In genomic region chr7:44768663-44769361, GRCh38 we compare ENCODE assay signal across 8 cellular contexts. TPM values are rescaled to one million over a fixed set of nuclear protein-coding genes. Genes with fewer than 3 reads are reported as not detected.
DNase-seq lines count a peak whose midpoint lies in the region; ATAC-seq, FAIRE-seq and TF ChIP-seq lines count a peak whose summit lies in the region.

No MANE protein-coding gene starts in this region.

- H2AFZ ChIP-seq in GM23338 (no peak overlapping the region), hepatocyte (no peak overlapping the region)

- no peaks in the 10 kb centered on the region for H3K9me3 ChIP-seq in hepatocyte (ENCODE audit: low read depth)

- no peaks in the 10 kb centered on the region for H3K79me2 ChIP-seq in GM23338 (replicated peaks; ENCODE audit: insufficient read depth)
- H3K79me2 ChIP-seq in hepatocyte, result no peaks in the 10 kb centered on the region

- no peak for FAIRE-seq in GM12892 (lab: Jason Lieb, UNC)

- CTCF ChIA-PET in activated CD4-positive, alpha-beta memory T cell treated with anti-CD3 and anti-CD28 coated beads for 36 hours (lab: Charles Lee), result no interaction called here

- peaks cover 41% of the 10 kb centered on the region for H3K36me3 Mint-ChIP-seq in GM23338 (ENCODE audit: low read depth)
- H3K36me3 Mint-ChIP-seq in activated CD4-positive, alpha-beta memory T cell treated with anti-CD3 and anti-CD28 coated beads for 36 hours, result peaks cover 27% of the 10 kb centered on the region

- TF ChIP-seq CTCF in GM23338 (conservative IDR thresholded peaks at IDR 0.05; ENCODE audit: low read depth in 2 of 2) (no peak), hepatocyte (IDR thresholded peaks at IDR 0.05; ENCODE audit: poor library complexity) (no peak)

- no peak overlapping the region for H3K27ac Mint-ChIP-seq in GM23338
- H3K27ac Mint-ChIP-seq in activated CD4-positive, alpha-beta memory T cell treated with anti-CD3 and anti-CD28 coated beads for 36 hours, result peak overlapping the region; percentile 39

- peak overlapping the region; percentile 83; the same call in 1 of the 2 replicates for H3K27ac ChIP-seq in GM23338 (ENCODE audit: low read depth)
- H3K27ac ChIP-seq in hepatocyte, result peak overlapping the region; percentile 87
- H3K27ac ChIP-seq in skin epidermis, result peak overlapping the region in 15 of 21 experiments; percentile 1 to 79 (median 62)

- no peak for DNase-seq in GM23338 (ENCODE audit: low spot score)
- no peak for DNase-seq in activated CD4-positive, alpha-beta memory T cell treated with anti-CD3 and anti-CD28 coated beads for 36 hours
- no peak for DNase-seq in hepatocyte (ENCODE audit: low spot score)
- DNase-seq in GM12892 (ENCODE audit: insufficient read length), result no peak
- no peak for DNase-seq in activated CD4-positive, alpha-beta T cell treated with anti-CD3 and anti-CD28 coated beads, Interleukin-2, amount 50 U/mL, for 4 hours
- DNase-seq in iPS-NIHi11 (ENCODE audit: low spot score), result no peak

- H3K4me3 Mint-ChIP-seq in GM23338, result no peak overlapping the region
- H3K4me3 Mint-ChIP-seq in activated CD4-positive, alpha-beta memory T cell treated with anti-CD3 and anti-CD28 coated beads for 36 hours, result no peak overlapping the region

- TF ChIP-seq POLR2A in GM12892 (IDR thresholded peaks at IDR 0.05; ENCODE audit: low read depth, low read length), result no peak

- 0 out of 2 replicates have a peak, but pooled peaks cover 3% of the 10 kb centered on the region for H3F3A ChIP-seq in GM23338 (replicated peaks; ENCODE audit: low read depth)

- H3K4me3 ChIP-seq in GM23338 (no peak overlapping the region), hepatocyte (no peak overlapping the region), skin epidermis (no peak overlapping the region)

- H3K27me3 Mint-ChIP-seq in GM23338 (ENCODE audit: insufficient read depth, low read depth, poor library complexity), result peaks cover 17% of the 10 kb centered on the region
- no peaks in the 10 kb centered on the region for H3K27me3 Mint-ChIP-seq in activated CD4-positive, alpha-beta memory T cell treated with anti-CD3 and anti-CD28 coated beads for 36 hours

- H3K27me3 ChIP-seq in GM23338 (ENCODE audit: insufficient read depth) (no peaks in the 10 kb centered on the region), hepatocyte (no peaks in the 10 kb centered on the region)

- H3K4me1 ChIP-seq in GM23338 (ENCODE audit: insufficient read depth) (peaks cover 16% of the 10 kb centered on the region; the same call in 1 of the 2 replicates), hepatocyte (ENCODE audit: insufficient read depth) (peaks cover 29% of the 10 kb centered on the region)

- peaks cover 21% of the 10 kb centered on the region for H3K4me1 Mint-ChIP-seq in GM23338
- H3K4me1 Mint-ChIP-seq in activated CD4-positive, alpha-beta memory T cell treated with anti-CD3 and anti-CD28 coated beads for 36 hours (ENCODE audit: low read depth), result peaks cover 35% of the 10 kb centered on the region

- no peaks in the 10 kb centered on the region for H3K9me3 Mint-ChIP-seq in GM23338
- H3K9me3 Mint-ChIP-seq in activated CD4-positive, alpha-beta memory T cell treated with anti-CD3 and anti-CD28 coated beads for 36 hours, result no peaks in the 10 kb centered on the region

- 80% methylated on average over 9 of the region's 9 CpGs for WGBS in hepatocyte (ENCODE audit: low lambda C conversion rate, missing lambda C conversion rate)

- H3K4me2 ChIP-seq in GM23338 (no peak overlapping the region), hepatocyte (peak overlapping the region; percentile 52)

- H4K20me1 ChIP-seq in GM23338 (replicated peaks; ENCODE audit: insufficient read depth) (peaks cover 7% of the 10 kb centered on the region; the same call in 1 of the 2 replicates), hepatocyte (ENCODE audit: insufficient read depth, poor library complexity, severe bottlenecking) (no peaks in the 10 kb centered on the region)

- POLR2A ChIA-PET in activated CD4-positive, alpha-beta memory T cell treated with anti-CD3 and anti-CD28 coated beads for 36 hours (lab: Charles Lee), result interaction anchor here (0.9 kb wide), 1 partner anchor 186 kb away, joined by 3 read pairs; no protein-coding TSS in a partner anchor

- H3K9me2 ChIP-seq in GM23338 (ENCODE audit: insufficient read depth), result no peaks in the 10 kb centered on the region
- no peaks in the 10 kb centered on the region for H3K9me2 ChIP-seq in hepatocyte (replicated peaks; ENCODE audit: insufficient read depth)

- intact Hi-C loops in activated CD4-positive, alpha-beta memory T cell treated with anti-CD3 and anti-CD28 coated beads for 36 hours (cut with micrococcal nuclease), result no loop called here

- ATAC-seq in GM23338 (peak; percentile 27), HG02763 (IDR thresholded peaks at IDR 0.05; ENCODE audit: unreplicated experiment) (no peak)

- H3K36me3 ChIP-seq in GM23338 (ENCODE audit: insufficient read depth) (peaks cover 5% of the 10 kb centered on the region; the same call in 1 of the 2 replicates), hepatocyte (replicated peaks; ENCODE audit: insufficient read depth, low read depth) (no peaks in the 10 kb centered on the region)

TF ChIP-seq in GM23338, 12 proteins besides CTCF, POLR2A, EP300 and RAD21 (continues in another document):
- TF ChIP-seq ZNF331 (CRISPR knock-in tag; IDR thresholded peaks at IDR 0.05; ENCODE audit: low read depth) (no peak), POLR2AphosphoS5 (IDR thresholded peaks at IDR 0.05; ENCODE audit: low read depth) (peak; percentile 21)
- TF ChIP-seq, protein P1, sequence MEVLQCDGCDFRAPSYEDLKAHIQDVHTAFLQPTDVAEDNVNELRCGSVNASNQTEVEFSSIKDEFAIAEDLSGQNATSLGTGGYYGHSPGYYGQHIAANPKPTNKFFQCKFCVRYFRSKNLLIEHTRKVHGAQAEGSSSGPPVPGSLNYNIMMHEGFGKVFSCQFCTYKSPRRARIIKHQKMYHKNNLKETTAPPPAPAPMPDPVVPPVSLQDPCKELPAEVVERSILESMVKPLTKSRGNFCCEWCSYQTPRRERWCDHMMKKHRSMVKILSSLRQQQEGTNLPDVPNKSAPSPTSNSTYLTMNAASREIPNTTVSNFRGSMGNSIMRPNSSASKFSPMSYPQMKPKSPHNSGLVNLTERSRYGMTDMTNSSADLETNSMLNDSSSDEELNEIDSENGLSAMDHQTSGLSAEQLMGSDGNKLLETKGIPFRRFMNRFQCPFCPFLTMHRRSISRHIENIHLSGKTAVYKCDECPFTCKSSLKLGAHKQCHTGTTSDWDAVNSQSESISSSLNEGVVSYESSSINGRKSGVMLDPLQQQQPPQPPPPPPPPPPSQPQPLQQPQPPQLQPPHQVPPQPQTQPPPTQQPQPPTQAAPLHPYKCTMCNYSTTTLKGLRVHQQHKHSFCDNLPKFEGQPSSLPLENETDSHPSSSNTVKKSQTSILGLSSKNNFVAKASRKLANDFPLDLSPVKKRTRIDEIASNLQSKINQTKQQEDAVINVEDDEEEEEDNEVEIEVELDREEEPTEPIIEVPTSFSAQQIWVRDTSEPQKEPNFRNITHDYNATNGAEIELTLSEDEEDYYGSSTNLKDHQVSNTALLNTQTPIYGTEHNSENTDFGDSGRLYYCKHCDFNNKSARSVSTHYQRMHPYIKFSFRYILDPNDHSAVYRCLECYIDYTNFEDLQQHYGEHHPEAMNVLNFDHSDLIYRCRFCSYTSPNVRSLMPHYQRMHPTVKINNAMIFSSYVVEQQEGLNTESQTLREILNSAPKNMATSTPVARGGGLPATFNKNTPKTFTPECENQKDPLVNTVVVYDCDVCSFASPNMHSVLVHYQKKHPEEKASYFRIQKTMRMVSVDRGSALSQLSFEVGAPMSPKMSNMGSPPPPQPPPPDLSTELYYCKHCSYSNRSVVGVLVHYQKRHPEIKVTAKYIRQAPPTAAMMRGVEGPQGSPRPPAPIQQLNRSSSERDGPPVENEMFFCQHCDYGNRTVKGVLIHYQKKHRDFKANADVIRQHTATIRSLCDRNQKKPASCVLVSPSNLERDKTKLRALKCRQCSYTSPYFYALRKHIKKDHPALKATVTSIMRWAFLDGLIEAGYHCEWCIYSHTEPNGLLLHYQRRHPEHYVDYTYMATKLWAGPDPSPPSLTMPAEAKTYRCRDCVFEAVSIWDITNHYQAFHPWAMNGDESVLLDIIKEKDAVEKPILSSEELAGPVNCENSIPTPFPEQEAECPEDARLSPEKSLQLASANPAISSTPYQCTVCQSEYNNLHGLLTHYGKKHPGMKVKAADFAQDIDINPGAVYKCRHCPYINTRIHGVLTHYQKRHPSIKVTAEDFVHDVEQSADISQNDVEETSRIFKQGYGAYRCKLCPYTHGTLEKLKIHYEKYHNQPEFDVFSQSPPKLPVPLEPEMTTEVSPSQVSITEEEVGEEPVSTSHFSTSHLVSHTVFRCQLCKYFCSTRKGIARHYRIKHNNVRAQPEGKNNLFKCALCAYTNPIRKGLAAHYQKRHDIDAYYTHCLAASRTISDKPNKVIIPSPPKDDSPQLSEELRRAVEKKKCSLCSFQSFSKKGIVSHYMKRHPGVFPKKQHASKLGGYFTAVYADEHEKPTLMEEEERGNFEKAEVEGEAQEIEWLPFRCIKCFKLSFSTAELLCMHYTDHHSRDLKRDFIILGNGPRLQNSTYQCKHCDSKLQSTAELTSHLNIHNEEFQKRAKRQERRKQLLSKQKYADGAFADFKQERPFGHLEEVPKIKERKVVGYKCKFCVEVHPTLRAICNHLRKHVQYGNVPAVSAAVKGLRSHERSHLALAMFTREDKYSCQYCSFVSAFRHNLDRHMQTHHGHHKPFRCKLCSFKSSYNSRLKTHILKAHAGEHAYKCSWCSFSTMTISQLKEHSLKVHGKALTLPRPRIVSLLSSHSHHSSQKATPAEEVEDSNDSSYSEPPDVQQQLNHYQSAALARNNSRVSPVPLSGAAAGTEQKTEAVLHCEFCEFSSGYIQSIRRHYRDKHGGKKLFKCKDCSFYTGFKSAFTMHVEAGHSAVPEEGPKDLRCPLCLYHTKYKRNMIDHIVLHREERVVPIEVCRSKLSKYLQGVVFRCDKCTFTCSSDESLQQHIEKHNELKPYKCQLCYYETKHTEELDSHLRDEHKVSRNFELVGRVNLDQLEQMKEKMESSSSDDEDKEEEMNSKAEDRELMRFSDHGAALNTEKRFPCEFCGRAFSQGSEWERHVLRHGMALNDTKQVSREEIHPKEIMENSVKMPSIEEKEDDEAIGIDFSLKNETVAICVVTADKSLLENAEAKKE (CRISPR knock-in tag; IDR thresholded peaks at IDR 0.05), result no peak

RNA-seq across cellular contexts. Expression of gene ZMIZ2, which starts 20.2 kb away (rescaled TPM):
- 30.4 and 46.1 TPM in 2 replicates for total RNA-seq in GM23338 (2014; rRNA removed; shearing (Covaris generic))
- polyA plus RNA-seq in GM23338 (2016; fragmentation: Nextera tagmentation; extraction: Ambion mirVana) (15.2 and 15.5 TPM in 2 replicates), hepatocyte (37.0 and 39.6 TPM in 2 replicates)
- total RNA-seq in activated CD4-positive, alpha-beta memory T cell treated with anti-CD3 and anti-CD28 coated beads for 36 hours, result 10 to 100 TPM; 84.7 to 92.3 TPM
- 6.2 and 10.5 TPM in 2 replicates for total RNA-seq in hepatocyte
- 56.1 TPM for polyA plus RNA-seq in GM12892 (2012; ENCODE audit: missing spikeins)

RNA-seq across cellular contexts. Expression of gene PPIA, which starts 27.7 kb away (rescaled TPM):
- total RNA-seq in GM23338 (2014; rRNA removed; shearing (Covaris generic)), result 4,367 and 4,717 TPM in 2 replicates
- polyA plus RNA-seq in GM23338 (2016; fragmentation: Nextera tagmentation; extraction: Ambion mirVana) (6,375 and 6,524 TPM in 2 replicates), hepatocyte (2,123 and 2,231 TPM in 2 replicates)
- total RNA-seq in activated CD4-positive, alpha-beta memory T cell treated with anti-CD3 and anti-CD28 coated beads for 36 hours, result 1,000 to 10,000 TPM; 3,158 to 3,182 TPM
- total RNA-seq in hepatocyte, result 2,189 and 2,465 TPM in 2 replicates
- 3,328 TPM for polyA plus RNA-seq in GM12892 (2012; ENCODE audit: missing spikeins)
